Comparison of ENCODE assay signal across 20 cellular contexts in genomic region chr2:85447222-85447585, GRCh38. TPM values are rescaled to one million over a fixed set of nuclear protein-coding genes. Genes with fewer than 3 reads are reported as not detected.
A peak's percentile ranks its signal among the peaks of the same experiment; 100 is the strongest.
DNase-seq lines count a peak whose midpoint lies in the region; TF ChIP-seq lines count a peak whose summit lies in the region.
"Had no signal": no experiment of that assay in that cellular context is flagged by ENCODE, and none has a peak within 500 bp of the region (broad histone marks: within the 10 kb centered on the region; RNA-seq: fewer than 3 reads in every experiment).

No MANE protein-coding gene starts in this region.

- no peak for DNase-seq in mammary epithelial cell
- no peak for DNase-seq in breast epithelium (ENCODE audit: low spot score in 2 of 2)
- peak; percentile 61 for DNase-seq in medulla oblongata (ENCODE audit: extremely low spot score)
- peak in 28 of 49 donors; percentile 17 to 75 (median 62) for DNase-seq in substantia nigra (lab: John Stamatoyannopoulos, UW)
- DNase-seq in putamen (ENCODE audit: low spot score), result no peak
- no peak for DNase-seq in DMS79 (lab: John Stamatoyannopoulos, UW)
- DNase-seq in esophagus muscularis mucosa (ENCODE audit: extremely low spot score), result no peak
- DNase-seq: COR-L47, DMS53, GM23248, NCI-H1092, NCI-H2107, NCI-H345, NCI-H748 treated with DMSO at 0.1 percent for 48 hours, Right ventricle myocardium superior had no signal

- no peak for TF ChIP-seq EP300 in esophagus muscularis mucosa (IDR thresholded peaks at IDR 0.05)

- dilution Hi-C loops in mammary epithelial cell (cut with HindIII; ENCODE audit: low sequenced_read_pairs), result no loop called here

- H3K4me3 Mint-ChIP-seq in brain, result no peak overlapping the region
- H3K4me3 Mint-ChIP-seq: CD14-positive monocyte had no signal

- H3K36me3 ChIP-seq in mammary epithelial cell (ENCODE audit: insufficient read depth, low read length) (no peaks in the 10 kb centered on the region), breast epithelium (no peaks in the 10 kb centered on the region), esophagus muscularis mucosa (no peaks in the 10 kb centered on the region)

- H3K79me2 ChIP-seq in mammary epithelial cell (ENCODE audit: insufficient read depth, low read length), result no peaks in the 10 kb centered on the region

- in situ Hi-C loops in mammary epithelial cell (cut with MboI; ENCODE audit: low sequenced_read_pairs in 2 of 2), result no loop called here

- no TSS peak for BruUV-seq in mammary epithelial cell (replicated peaks; lab: Mats Ljungman, UMichigan)

- H3K27me3 ChIP-seq in mammary epithelial cell (ENCODE audit: insufficient read depth, low read length) (no peaks in the 10 kb centered on the region), breast epithelium (no peaks in the 10 kb centered on the region), esophagus muscularis mucosa (no peaks in the 10 kb centered on the region)

- no peak overlapping the region for H3K4me2 ChIP-seq in mammary epithelial cell (ENCODE audit: insufficient read depth, low read depth, low read length)
- H3K4me2 ChIP-seq: KMS-11 had no signal

- H3K9me3 Mint-ChIP-seq in brain, result peaks cover 0 to 2% (median 0%) of the 10 kb centered on the region in 5 experiments
- H3K9me3 Mint-ChIP-seq: CD14-positive monocyte had no signal

- H3K9ac ChIP-seq in mammary epithelial cell (ENCODE audit: insufficient read depth, low read length), result no peak overlapping the region
- H3K9ac ChIP-seq: GM23248, KMS-11 had no signal

- peaks cover 5% of the 10 kb centered on the region for H3K4me1 ChIP-seq in mammary epithelial cell (ENCODE audit: insufficient read depth, low read length)
- H3K4me1 ChIP-seq in breast epithelium, result no peaks in the 10 kb centered on the region
- H3K4me1 ChIP-seq in esophagus muscularis mucosa, result peaks cover 8 to 20% (median 18%) of the 10 kb centered on the region in 4 donors

- no peaks in the 10 kb centered on the region for H4K20me1 ChIP-seq in mammary epithelial cell (ENCODE audit: insufficient read depth, low read length)

- TF ChIP-seq CTCF in mammary epithelial cell (conservative IDR thresholded peaks at IDR 0.05 in 1 of 2, IDR thresholded peaks at IDR 0.05 in 1 of 2; ENCODE audit: extremely low read depth in 1 of 2, insufficient read depth in 1 of 2, low read depth in 1 of 2, low read length in 2 of 2), result no peak
- TF ChIP-seq CTCF in breast epithelium (IDR thresholded peaks at IDR 0.05), result no peak
- no peak for TF ChIP-seq CTCF in brain (conservative IDR thresholded peaks at IDR 0.05)
- TF ChIP-seq CTCF in esophagus muscularis mucosa (IDR thresholded peaks at IDR 0.05), result no peak

- no peaks in the 10 kb centered on the region for H3K36me3 Mint-ChIP-seq in brain
- H3K36me3 Mint-ChIP-seq: CD14-positive monocyte had no signal

- CTCF ChIA-PET in mammary epithelial cell (lab: Charles Lee; ENCODE audit: low non-redundant PET), result no interaction called here

- H3K9me3 ChIP-seq in mammary epithelial cell (replicated peaks; ENCODE audit: insufficient read depth, low read length) (no peaks in the 10 kb centered on the region), breast epithelium (no peaks in the 10 kb centered on the region), esophagus muscularis mucosa (no peaks in the 10 kb centered on the region)

- H3K4me3 ChIP-seq in mammary epithelial cell (replicated peaks in 1 of 3; ENCODE audit: insufficient read depth in 1 of 3, low read depth in 2 of 3, low read length in 3 of 3) (no peak overlapping the region), breast epithelium (no peak overlapping the region), esophagus muscularis mucosa (no peak overlapping the region)
- H3K4me3 ChIP-seq: GM12878, GM23248 had no signal

- H3K27ac ChIP-seq in mammary epithelial cell (ENCODE audit: insufficient read depth, low read depth, low read length) (no peak overlapping the region), breast epithelium (no peak overlapping the region), substantia nigra (ENCODE audit: low read depth, low read length, poor library complexity, severe bottlenecking) (peak overlapping the region; percentile 90), esophagus muscularis mucosa (replicated peaks in 1 of 4) (no peak overlapping the region)
- H3K27ac ChIP-seq: 22Rv1, GM23248, KMS-11 had no signal

- intact Hi-C loops in mammary epithelial cell (cut with micrococcal nuclease) (no loop called here), breast epithelium (cut with DNase I; ENCODE audit: low total_unique reads) (no loop called here), esophagus muscularis mucosa (cut with DNase I) (no loop called here)

- H3K27me3 Mint-ChIP-seq in brain, result no peaks in the 10 kb centered on the region

- 75% methylated on average over 4 of the region's 8 CpGs for WGBS in mammary epithelial cell (ENCODE audit: low coverage, missing lambda C conversion rate)
- WGBS in esophagus muscularis mucosa, result 70% methylated on average over 8 of the region's 8 CpGs

- H2AFZ ChIP-seq in mammary epithelial cell (ENCODE audit: low read depth, low read length), result peak overlapping the region; percentile 23

- peak overlapping the region in 3 of 5 experiments; percentile 33 to 92 (median 81) for H3K27ac Mint-ChIP-seq in brain

- H3K4me1 Mint-ChIP-seq in brain, result peaks cover 28% of the 10 kb centered on the region

- TF ChIP-seq POLR2A in breast epithelium (IDR thresholded peaks at IDR 0.05), result no peak
- TF ChIP-seq POLR2A in esophagus muscularis mucosa (IDR thresholded peaks at IDR 0.05; ENCODE audit: low read depth), result no peak

RNA-seq across cellular contexts. Expression of gene SH2D6, which starts 28.7 kb away (rescaled TPM):
- under 1 TPM in 1 of 2 donors, not detected in 1; 0.78 TPM for total RNA-seq in mammary epithelial cell
- 0.06 TPM for polyA plus RNA-seq in mammary epithelial cell
- polyA minus RNA-seq in mammary epithelial cell, result not detected
- not detected for total RNA-seq in breast epithelium
- 1.8 TPM for polyA plus RNA-seq in brain (ENCODE audit: insufficient read depth, low read depth, low replicate concordance)
- total RNA-seq in esophagus muscularis mucosa, result not detected
- total RNA-seq: GM23248 had no signal
- polyA plus RNA-seq: CD14-positive monocyte had no signal

RNA-seq across cellular contexts. Expression of gene CAPG, which starts 37.0 kb away (rescaled TPM):
- total RNA-seq in mammary epithelial cell (100 to 1,000 TPM; 140 to 186 TPM), breast epithelium (100 to 1,000 TPM; 102 to 254 (median 109) TPM), esophagus muscularis mucosa (10 to 100 TPM; 22.8 to 73.6 (median 30.8) TPM)
- polyA plus RNA-seq in mammary epithelial cell (342 TPM), brain (ENCODE audit: insufficient read depth, low read depth, low replicate concordance) (92.2 TPM)
- 129 TPM for polyA minus RNA-seq in mammary epithelial cell

Comparison
In these comparisons a context has a peak if more than half of its experiments do, and no peak if none do; other contexts are left out.
1. DNase-seq: peak in medulla oblongata (single experiment) and substantia nigra (28 of 49); none in mammary epithelial cell (single experiment), breast epithelium (0 of 2), putamen (single experiment), DMS79 (single experiment) and esophagus muscularis mucosa (single experiment).